ENCODE assay signal across 1 cellular context in genomic region chr19:40348125-40348913, GRCh38.
TF ChIP-seq lines count a peak whose summit lies in the region.

Gene C19orf47 (minus strand): TSS chr19:40348397. CDS start chr19:40341857, 6,540 bp downstream.
Gene PLD3 (plus strand): TSS chr19:40348695. CDS start chr19:40366484, 17,789 bp downstream.

TF ChIP-seq in K562, 482 proteins besides CTCF, POLR2A, EP300 and RAD21 (continued from another document and continues in another):
- TF ChIP-seq CUX1 (CRISPR knock-in tag; IDR thresholded peaks at IDR 0.05) (no peak), ETV6 (IDR thresholded peaks at IDR 0.05; ENCODE audit: borderline replicate concordance in 1 of 2, low read depth in 2 of 2, low read length in 1 of 2) (no peak), ETV6 (CRISPR knock-in tag; IDR thresholded peaks at IDR 0.05; ENCODE audit: borderline replicate concordance) (no peak), ZNF780A (CRISPR knock-in tag; IDR thresholded peaks at IDR 0.05) (no peak), ZNF518B (CRISPR knock-in tag; IDR thresholded peaks at IDR 0.05) (no peak), ZFP91 (CRISPR knock-in tag; IDR thresholded peaks at IDR 0.05) (no peak), POLR2G (IDR thresholded peaks at IDR 0.05; ENCODE audit: low read depth, low read length) (peak; percentile 91), PHTF2 (CRISPR knock-in tag; IDR thresholded peaks at IDR 0.05) (no peak), ZNF41 (CRISPR knock-in tag; conservative IDR thresholded peaks at IDR 0.05) (no peak), E2F5 (CRISPR knock-in tag; IDR thresholded peaks at IDR 0.05) (no peak), ZFPM2 (CRISPR knock-in tag; IDR thresholded peaks at IDR 0.05) (no peak), MAFG (tag; conservative IDR thresholded peaks at IDR 0.05) (no peak), ZBTB17 (CRISPR knock-in tag; IDR thresholded peaks at IDR 0.05) (0 out of 2 replicates have a peak, but pooled peaks have one; percentile 38), NFE2 (IDR thresholded peaks at IDR 0.05; ENCODE audit: low read depth) (peak; percentile 21; the same call in 1 of the 2 replicates), YBX1 (IDR thresholded peaks at IDR 0.05) (no peak), ARID2 (IDR thresholded peaks at IDR 0.05) (no peak), RBM17 (IDR thresholded peaks at IDR 0.05; ENCODE audit: borderline replicate concordance, low read depth, low read length) (no peak), ZNF3 (CRISPR knock-in tag; IDR thresholded peaks at IDR 0.05) (no peak), ELF1 (tag; IDR thresholded peaks at IDR 0.05) (0 out of 2 replicates have a peak, but pooled peaks have one; percentile 42), E2F4 (CRISPR knock-in tag; IDR thresholded peaks at IDR 0.05; ENCODE audit: low read depth) (no peak), PKNOX1 (IDR thresholded peaks at IDR 0.05) (peak; percentile 65), ATF6 (CRISPR knock-in tag; IDR thresholded peaks at IDR 0.05) (no peak), SRF (CRISPR knock-in tag; IDR thresholded peaks at IDR 0.05) (peak in 1 of 2 experiments; percentile 65; a peak in 2 of 4 replicates), PCBP2 (IDR thresholded peaks at IDR 0.05; ENCODE audit: low read depth, low read length, poor library complexity, severe bottlenecking) (no peak), ZMIZ1 (IDR thresholded peaks at IDR 0.05; ENCODE audit: low read depth in 2 of 2, low read length in 2 of 2) (no peak), HDAC1 (IDR thresholded peaks at IDR 0.05) (0 out of 4 replicates have a peak, but pooled peaks of 1 of the 2 experiments have one; percentile 10), MYC (IDR thresholded peaks at IDR 0.05; ENCODE audit: low read depth, low read length) (0 out of 2 replicates have a peak, but pooled peaks have one; percentile 23), MYC (CRISPR knock-in tag; IDR thresholded peaks at IDR 0.05; ENCODE audit: borderline replicate concordance, low read depth) (no peak), DACH1 (IDR thresholded peaks at IDR 0.05; ENCODE audit: partially characterized antibody) (peak; percentile 54), RFX1 (IDR thresholded peaks at IDR 0.05) (no peak), POLR2B (IDR thresholded peaks at IDR 0.05; ENCODE audit: low read depth, partially characterized antibody) (peak; percentile 72), HES1 (IDR thresholded peaks at IDR 0.05; ENCODE audit: low read depth) (no peak), ADNP (tag; IDR thresholded peaks at IDR 0.05) (no peak; the same call in 1 of the 2 replicates), SETDB1 (IDR thresholded peaks at IDR 0.05; ENCODE audit: low read length) (no peak), NR2F6 (CRISPR knock-in tag; IDR thresholded peaks at IDR 0.05) (no peak), TSC22D4 (tag; IDR thresholded peaks at IDR 0.05) (no peak), TAF1 (IDR thresholded peaks at IDR 0.05; ENCODE audit: control insufficient read depth, extremely low read depth, insufficient read depth, low read length, severe bottlenecking) (peak; percentile 85), SLC30A9 (CRISPR knock-in tag; IDR thresholded peaks at IDR 0.05) (no peak), ELF2 (CRISPR knock-in tag; IDR thresholded peaks at IDR 0.05) (peak; percentile 14; the same call in 1 of the 2 replicates), MAZ (CRISPR knock-in tag; conservative IDR thresholded peaks at IDR 0.05 in 1 of 2, IDR thresholded peaks at IDR 0.05 in 1 of 2) (peak; percentile 85 to 97; a peak in 3 of 4 replicates), DMBX1 (CRISPR knock-in tag; IDR thresholded peaks at IDR 0.05; ENCODE audit: borderline replicate concordance) (peak; percentile 56; the same call in 1 of the 2 replicates), DNMT1 (IDR thresholded peaks at IDR 0.05) (no peak), NBN (IDR thresholded peaks at IDR 0.05; ENCODE audit: low read depth) (no peak), MECOM (CRISPR knock-in tag; IDR thresholded peaks at IDR 0.05) (peak; percentile 72; the same call in 1 of the 2 replicates), HSF4 (CRISPR knock-in tag; IDR thresholded peaks at IDR 0.05; ENCODE audit: borderline replicate concordance) (no peak)
